8 cellular contexts compared by ENCODE assay signal in the genomic region with DNA sequence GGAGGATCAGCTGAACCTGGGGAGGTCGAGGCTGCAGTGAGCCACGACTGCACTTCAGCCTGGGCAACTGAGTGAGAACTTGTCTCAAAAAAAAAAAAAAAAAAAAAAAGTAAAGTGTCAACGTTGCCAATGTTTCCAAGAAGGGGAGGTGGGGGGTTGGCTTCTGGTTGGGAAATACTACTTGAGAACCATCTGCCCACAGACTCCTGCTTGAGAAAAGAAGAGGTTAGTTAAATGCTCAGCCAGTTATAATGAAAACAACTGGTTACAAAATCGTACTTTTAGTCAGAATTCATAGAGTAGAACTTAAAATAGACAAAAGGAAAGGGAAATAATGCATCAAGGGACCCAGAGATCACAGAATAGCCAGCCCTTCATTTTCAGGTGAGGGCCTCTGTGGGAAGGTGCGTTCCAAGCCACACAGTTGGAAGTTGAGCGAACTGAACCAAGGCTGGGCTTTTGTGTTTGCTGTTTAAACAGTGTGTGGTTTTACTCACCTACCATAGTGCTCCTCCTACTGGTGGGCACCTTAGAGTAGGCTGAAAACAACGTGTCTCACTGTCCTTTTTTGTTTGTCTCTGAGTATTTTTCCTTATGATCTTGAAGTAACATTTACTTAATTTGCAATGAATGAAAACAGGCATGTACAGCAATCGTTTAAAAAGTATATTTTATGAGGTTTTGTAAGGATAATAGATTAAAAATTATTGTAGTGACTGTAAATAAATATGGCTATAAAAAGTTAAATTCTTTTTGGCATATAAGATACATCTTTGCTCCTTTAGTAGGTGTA.
DNase-seq lines count a peak whose midpoint lies in the region; ATAC-seq, FAIRE-seq and TF ChIP-seq lines count a peak whose summit lies in the region.

No MANE protein-coding gene starts in this region.

- H3K27ac Mint-ChIP-seq in MCF 10A (ENCODE audit: low read depth, unreplicated experiment), result peak overlapping the region; percentile 96

- FAIRE-seq in TTC549 (lab: Jason Lieb, UNC), result peak; percentile 25

- peak; percentile 65 for TF ChIP-seq CTCF in MCF 10A (IDR thresholded peaks at IDR 0.05; ENCODE audit: unreplicated experiment)

- H3K4me3 Mint-ChIP-seq in MCF 10A (ENCODE audit: unreplicated experiment), result peak overlapping the region; percentile 36

- no peaks in the 10 kb centered on the region for H3K9me3 Mint-ChIP-seq in MCF 10A (ENCODE audit: unreplicated experiment)

- peak; percentile 65 for ATAC-seq in HG02870 (IDR thresholded peaks at IDR 0.05; ENCODE audit: unreplicated experiment)

- H3K4me1 Mint-ChIP-seq in MCF 10A (ENCODE audit: insufficient read depth, unreplicated experiment), result peaks cover 49% of the 10 kb centered on the region

- POLR2A ChIA-PET in MCF 10A (lab: Yijun Ruan, JAX), result interaction anchor here (0.7 to 4.8 kb wide), 13 partner anchors 30 to 289 kb away, joined by 3 to 36 read pairs (median 4); no protein-coding TSS in a partner anchor

- no peaks in the 10 kb centered on the region for H3K27me3 Mint-ChIP-seq in MCF 10A (ENCODE audit: insufficient read depth, unreplicated experiment)

- intact Hi-C loops in MCF 10A (cut with micrococcal nuclease), result loop anchor here (1.0 to 5.0 kb wide), 6 partner anchors 41 to 291 kb away; a partner anchor contains a TSS

- DNase-seq in NCI-H748 (lab: John Stamatoyannopoulos, UW; ENCODE audit: unreplicated experiment) (peak; percentile 37), NCI-H748 treated with DMSO at 0.1 percent for 48 hours (lab: John Stamatoyannopoulos, UW) (no peak), NCI-H187 (lab: John Stamatoyannopoulos, UW) (peak; percentile 75 to 84), MCF 10A (ENCODE audit: unreplicated experiment) (peak; percentile 90), kidney glomerular epithelial cell (lab: John Stamatoyannopoulos, UW) (peak; percentile 73)
- peak; percentile 79 for DNase-seq in stimulated activated CD4-positive, alpha-beta T cell treated with anti-CD3 and anti-CD28 coated beads, Interleukin-4, amount 100 ng/mL, for 24 hours

- BruUV-seq in MCF 10A (replicated peaks; lab: Mats Ljungman, UMichigan), result no TSS peak

- CTCF ChIA-PET in MCF 10A (lab: Yijun Ruan, JAX), result interaction anchor here (0.6 to 2.8 kb wide), 30 partner anchors 9 to 661 kb away, joined by 3 to 34 read pairs (median 5); no protein-coding TSS in a partner anchor

- no peaks in the 10 kb centered on the region for H3K36me3 Mint-ChIP-seq in MCF 10A (ENCODE audit: insufficient read depth, unreplicated experiment)
